In the genomic region with DNA sequence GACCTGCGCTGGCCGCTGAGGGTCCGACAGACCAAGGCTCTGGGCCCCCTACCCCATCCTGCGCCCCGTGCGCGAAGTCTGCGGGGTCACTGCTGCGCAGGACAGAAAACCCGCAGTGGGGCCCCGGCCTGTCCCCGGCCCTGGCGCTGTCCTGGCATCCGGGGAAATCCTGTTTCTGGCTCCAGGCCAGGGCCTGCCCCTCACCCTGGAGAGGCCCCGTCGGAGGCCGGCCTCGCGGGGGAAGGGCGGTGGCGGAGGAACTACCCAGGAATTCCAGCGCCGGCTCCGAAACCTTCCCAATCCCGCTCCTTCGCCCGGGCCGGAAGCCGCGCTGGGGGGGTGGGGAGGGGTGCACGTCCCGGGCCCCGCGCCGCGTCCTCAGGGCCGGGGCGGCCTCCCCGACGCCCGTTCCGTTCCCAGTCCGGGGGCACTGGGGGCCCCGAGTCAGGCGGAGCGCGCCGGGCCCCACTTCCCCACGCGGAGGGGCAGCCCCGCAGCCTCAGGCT, we compare ENCODE assay signal across 8 cellular contexts.
DNase-seq lines count a peak whose midpoint lies in the region; ATAC-seq and TF ChIP-seq lines count a peak whose summit lies in the region.

No MANE protein-coding gene starts in this region.

- intact Hi-C loops in tibial artery (cut with DNase I; ENCODE audit: low total_unique reads): loop anchor here (5.0 to 10.0 kb wide), 3 partner anchors 70 to 110 kb away; no protein-coding TSS in a partner anchor

- H3K9me3 ChIP-seq in duodenal mucosa (ENCODE audit: control insufficient read depth in 1 of 2, low read length in 2 of 2) (no peaks in the 10 kb centered on the region), liver (ENCODE audit: control insufficient read depth in 4 of 4, low read length in 3 of 4) (no peaks in the 10 kb centered on the region), tibial artery (no peaks in the 10 kb centered on the region)

- H3K4me1 ChIP-seq in duodenal mucosa (ENCODE audit: control insufficient read depth in 1 of 2, insufficient read depth in 2 of 2, low read length in 2 of 2) (peaks cover 0 to 27% of the 10 kb centered on the region in 2 donors), liver (ENCODE audit: control insufficient read depth in 4 of 4, insufficient read depth in 4 of 4, low read length in 3 of 4) (peaks cover 5 to 35% (median 14%) of the 10 kb centered on the region in 4 donors), tibial artery (peaks cover 21 to 95% (median 84%) of the 10 kb centered on the region in 4 donors)

- WGBS in liver: 24% methylated on average over 51 of the region's 51 CpGs

- DNase-seq in Daoy (ENCODE audit: low read depth) (peak; percentile 71), NCI-H2227 (lab: John Stamatoyannopoulos, UW; ENCODE audit: unreplicated experiment) (peak; percentile 74), tibial artery (peak; percentile 54 to 88), NCI-H446 treated with DMSO at 0.1 percent for 48 hours (lab: John Stamatoyannopoulos, UW) (no peak)

- TF ChIP-seq CTCF in liver (IDR thresholded peaks at IDR 0.05; ENCODE audit: low read depth, low read length, missing input control): no peak
- no peak for TF ChIP-seq CTCF in tibial artery (IDR thresholded peaks at IDR 0.05)

- H3K9ac ChIP-seq in duodenal mucosa (ENCODE audit: low read depth in 1 of 2, low read length in 2 of 2) (peak overlapping the region in 1 of 2 donors; percentile 18), liver (ENCODE audit: low read depth in 1 of 2, low read length in 2 of 2) (no peak overlapping the region)

- ATAC-seq in HG03108 (IDR thresholded peaks at IDR 0.05; ENCODE audit: unreplicated experiment): no peak
- no peak for ATAC-seq in GM18502 (IDR thresholded peaks at IDR 0.05; ENCODE audit: poor library complexity, unreplicated experiment)

- H3K27ac ChIP-seq in duodenal mucosa (ENCODE audit: low read depth, low read length) (peak overlapping the region; percentile 10), liver (ENCODE audit: low read depth in 1 of 2, low read length in 2 of 2) (peak overlapping the region; percentile 43 to 60), tibial artery (peak overlapping the region; percentile 90 to 93)

- no peaks in the 10 kb centered on the region for H3K27me3 ChIP-seq in duodenal mucosa (ENCODE audit: control insufficient read depth in 1 of 2, insufficient read depth in 2 of 2, low read length in 2 of 2)
- no peaks in the 10 kb centered on the region for H3K27me3 ChIP-seq in liver (ENCODE audit: control insufficient read depth in 4 of 4, insufficient read depth in 4 of 4, low read length in 3 of 4)
- no peaks in the 10 kb centered on the region for H3K27me3 ChIP-seq in tibial artery

- TF ChIP-seq RAD21 in liver (IDR thresholded peaks at IDR 0.05): peak in 1 of 2 donors; percentile 13

- H3K36me3 ChIP-seq in duodenal mucosa (ENCODE audit: control insufficient read depth in 1 of 2, insufficient read depth in 2 of 2, low read length in 2 of 2): no peaks in the 10 kb centered on the region
- no peaks in the 10 kb centered on the region for H3K36me3 ChIP-seq in liver (ENCODE audit: control insufficient read depth in 4 of 4, insufficient read depth in 3 of 4, low read depth in 1 of 4, low read length in 3 of 4)
- peaks cover 0 to 7% (median under 1%) of the 10 kb centered on the region in 3 donors for H3K36me3 ChIP-seq in tibial artery

- H3K4me3 ChIP-seq in duodenal mucosa (ENCODE audit: low read depth in 1 of 2, low read length in 2 of 2): peak overlapping the region in 1 of 2 donors; percentile 16
- peak overlapping the region in 1 of 3 donors; percentile 69 for H3K4me3 ChIP-seq in liver (ENCODE audit: low read depth in 1 of 3, low read length in 3 of 3)
- peak overlapping the region; percentile 53 to 78 for H3K4me3 ChIP-seq in tibial artery

TF ChIP-seq in liver, 16 proteins besides CTCF, POLR2A, EP300 and RAD21:
- TF ChIP-seq HNF4G (IDR thresholded peaks at IDR 0.05) (no peak), HNF4A (conservative IDR thresholded peaks at IDR 0.05) (no peak), FOXA1 (IDR thresholded peaks at IDR 0.05) (no peak), JUND (IDR thresholded peaks at IDR 0.05) (no peak), EGR1 (IDR thresholded peaks at IDR 0.05; ENCODE audit: low read depth in 2 of 2) (no peak), GABPA (IDR thresholded peaks at IDR 0.05 in 1 of 2, conservative IDR thresholded peaks at IDR 0.05 in 1 of 2) (no peak), RXRA (IDR thresholded peaks at IDR 0.05) (no peak), NR2F2 (IDR thresholded peaks at IDR 0.05) (no peak), YY1 (IDR thresholded peaks at IDR 0.05) (no peak), FOXA2 (IDR thresholded peaks at IDR 0.05) (no peak), TAF1 (conservative IDR thresholded peaks at IDR 0.05) (no peak)
- TF ChIP-seq, protein P1, sequence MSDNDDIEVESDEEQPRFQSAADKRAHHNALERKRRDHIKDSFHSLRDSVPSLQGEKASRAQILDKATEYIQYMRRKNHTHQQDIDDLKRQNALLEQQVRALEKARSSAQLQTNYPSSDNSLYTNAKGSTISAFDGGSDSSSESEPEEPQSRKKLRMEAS (IDR thresholded peaks at IDR 0.05): no peak
- TF ChIP-seq, protein P2, sequence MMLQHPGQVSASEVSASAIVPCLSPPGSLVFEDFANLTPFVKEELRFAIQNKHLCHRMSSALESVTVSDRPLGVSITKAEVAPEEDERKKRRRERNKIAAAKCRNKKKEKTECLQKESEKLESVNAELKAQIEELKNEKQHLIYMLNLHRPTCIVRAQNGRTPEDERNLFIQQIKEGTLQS (IDR thresholded peaks at IDR 0.05): no peak
- TF ChIP-seq, protein P3, sequence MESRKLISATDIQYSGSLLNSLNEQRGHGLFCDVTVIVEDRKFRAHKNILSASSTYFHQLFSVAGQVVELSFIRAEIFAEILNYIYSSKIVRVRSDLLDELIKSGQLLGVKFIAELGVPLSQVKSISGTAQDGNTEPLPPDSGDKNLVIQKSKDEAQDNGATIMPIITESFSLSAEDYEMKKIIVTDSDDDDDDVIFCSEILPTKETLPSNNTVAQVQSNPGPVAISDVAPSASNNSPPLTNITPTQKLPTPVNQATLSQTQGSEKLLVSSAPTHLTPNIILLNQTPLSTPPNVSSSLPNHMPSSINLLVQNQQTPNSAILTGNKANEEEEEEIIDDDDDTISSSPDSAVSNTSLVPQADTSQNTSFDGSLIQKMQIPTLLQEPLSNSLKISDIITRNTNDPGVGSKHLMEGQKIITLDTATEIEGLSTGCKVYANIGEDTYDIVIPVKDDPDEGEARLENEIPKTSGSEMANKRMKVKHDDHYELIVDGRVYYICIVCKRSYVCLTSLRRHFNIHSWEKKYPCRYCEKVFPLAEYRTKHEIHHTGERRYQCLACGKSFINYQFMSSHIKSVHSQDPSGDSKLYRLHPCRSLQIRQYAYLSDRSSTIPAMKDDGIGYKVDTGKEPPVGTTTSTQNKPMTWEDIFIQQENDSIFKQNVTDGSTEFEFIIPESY (IDR thresholded peaks at IDR 0.05): no peak

Comparison
In these comparisons a context has a peak if more than half of its experiments do, and no peak if none do; other contexts are left out.
1. H3K27ac ChIP-seq: peak in every context shown above with its lines; median percentile 92 in tibial artery; 52 in liver; 10 in duodenal mucosa.